ENCODE assay signal across 7 cellular contexts in the genomic region with DNA sequence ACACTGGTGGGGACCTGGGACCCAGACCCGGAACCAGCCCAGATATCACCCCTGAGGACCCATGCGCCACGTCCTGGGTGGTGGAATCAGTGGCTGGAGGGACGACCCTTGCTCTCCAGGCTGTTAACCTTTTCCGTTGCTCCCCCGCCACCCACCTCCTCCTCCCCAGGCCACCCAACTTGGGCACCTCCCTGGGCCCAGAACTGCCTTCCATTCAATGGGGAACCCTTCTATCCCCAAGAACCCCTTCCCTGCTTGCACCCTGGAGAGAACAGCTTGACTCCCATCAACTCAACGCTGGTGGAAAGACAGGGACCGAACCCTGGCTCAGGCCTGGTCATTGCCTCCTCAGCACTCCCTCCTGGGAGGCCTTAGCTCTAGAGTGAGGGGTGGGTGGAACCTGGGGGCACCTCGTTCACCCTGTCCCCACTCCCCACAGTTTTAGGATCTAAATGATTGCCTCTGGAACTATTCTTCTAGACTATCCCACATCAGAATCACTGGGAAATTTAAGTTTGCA. TPM values are rescaled to one million over a fixed set of nuclear protein-coding genes. Genes with fewer than 3 reads are reported as not detected.
A peak's percentile ranks its signal among the peaks of the same experiment; 100 is the strongest.
DNase-seq lines count a peak whose midpoint lies in the region; ATAC-seq and TF ChIP-seq lines count a peak whose summit lies in the region.

No MANE protein-coding gene starts in this region.

- peaks cover 75% of the 10 kb centered on the region for H3K4me1 Mint-ChIP-seq in activated CD4-positive, alpha-beta memory T cell treated with anti-CD3 and anti-CD28 coated beads, Interleukin-2, amount 10 ng/mL, durations not matched to agents 7 days and 5 days
- H3K4me1 Mint-ChIP-seq in stimulated activated naive B cell treated with anti-CD40 and anti-IgM and Interleukin-4, amounts not matched to agents 10 μg/mL and 1 μg/mL and 100 μg/mL, for 72 hours = peaks cover 15 to 23% of the 10 kb centered on the region in 2 donors

- H3K9me3 ChIP-seq in HEK293 (ENCODE audit: control insufficient read depth, insufficient read depth, low read depth, low read length) = no peaks in the 10 kb centered on the region
- no peaks in the 10 kb centered on the region for H3K9me3 ChIP-seq in iPS-15b (ENCODE audit: control insufficient read depth, insufficient read depth, low read length)

- CTCF ChIA-PET in HEK293 (lab: Yijun Ruan, JAX) = interaction anchor here (0.6 to 5.3 kb wide), 26 partner anchors 10 to 275 kb away, joined by 3 to 54 read pairs (median 4); partner anchors contain the start of genes OR1F1, ZNF205 and ZSCAN10
- CTCF ChIA-PET in activated CD4-positive, alpha-beta memory T cell treated with anti-CD3 and anti-CD28 coated beads, Interleukin-2, amount 10 ng/mL, durations not matched to agents 7 days and 5 days (lab: Charles Lee) = interaction anchor here (0.6 to 6.3 kb wide), 17 partner anchors 12 to 139 kb away, joined by 3 to 177 read pairs (median 7); partner anchors contain the start of gene ZNF213

- peak overlapping the region; percentile 56; the same call in 1 of the 2 replicates for H3K27ac ChIP-seq in HEK293 (ENCODE audit: extremely low read depth, low read depth, low read length)

- peak overlapping the region; percentile 86 for H3K27ac Mint-ChIP-seq in activated CD4-positive, alpha-beta memory T cell treated with anti-CD3 and anti-CD28 coated beads, Interleukin-2, amount 10 ng/mL, durations not matched to agents 7 days and 5 days
- H3K27ac Mint-ChIP-seq in stimulated activated naive B cell treated with anti-CD40 and anti-IgM and Interleukin-4, amounts not matched to agents 10 μg/mL and 1 μg/mL and 100 μg/mL, for 72 hours = peak overlapping the region; percentile 90

- DNase-seq in activated CD4-positive, alpha-beta memory T cell treated with anti-CD3 and anti-CD28 coated beads, Interleukin-2, amount 10 ng/mL, durations not matched to agents 7 days and 5 days = no peak
- no peak for DNase-seq in stimulated activated naive B cell treated with anti-CD40 and anti-IgM and Interleukin-4, amounts not matched to agents 10 μg/mL and 1 μg/mL and 100 μg/mL, for 72 hours
- DNase-seq in hippocampal formation (lab: John Stamatoyannopoulos, UW) (no peak), DMS53 (lab: John Stamatoyannopoulos, UW) (no peak)

- no peaks in the 10 kb centered on the region for H3K27me3 Mint-ChIP-seq in activated CD4-positive, alpha-beta memory T cell treated with anti-CD3 and anti-CD28 coated beads, Interleukin-2, amount 10 ng/mL, durations not matched to agents 7 days and 5 days
- no peaks in the 10 kb centered on the region for H3K27me3 Mint-ChIP-seq in stimulated activated naive B cell treated with anti-CD40 and anti-IgM and Interleukin-4, amounts not matched to agents 10 μg/mL and 1 μg/mL and 100 μg/mL, for 72 hours

- ATAC-seq in stimulated activated naive B cell treated with anti-CD40 and anti-IgM and Interleukin-4, amounts not matched to agents 10 μg/mL and 1 μg/mL and 100 μg/mL, for 72 hours (replicated peaks) = no peak
- no peak for ATAC-seq in HG02610 (IDR thresholded peaks at IDR 0.05; ENCODE audit: unreplicated experiment)

- H3K36me3 ChIP-seq in HEK293 (ENCODE audit: control insufficient read depth in 2 of 2, insufficient read depth in 1 of 2, low read length in 2 of 2) = peaks cover 0 to 13% of the 10 kb centered on the region in 2 experiments; a peak in 2 of 3 replicates
- no peaks in the 10 kb centered on the region for H3K36me3 ChIP-seq in iPS-15b (ENCODE audit: control insufficient read depth, insufficient read depth, low read length)

- peak overlapping the region; percentile 33 for H3K4me3 ChIP-seq in HEK293 (ENCODE audit: low read depth, low read length)
- peak overlapping the region; percentile 58 for H3K4me3 ChIP-seq in iPS-15b (ENCODE audit: low read depth, low read length)

- no peaks in the 10 kb centered on the region for H3K9me3 Mint-ChIP-seq in activated CD4-positive, alpha-beta memory T cell treated with anti-CD3 and anti-CD28 coated beads, Interleukin-2, amount 10 ng/mL, durations not matched to agents 7 days and 5 days
- H3K9me3 Mint-ChIP-seq in stimulated activated naive B cell treated with anti-CD40 and anti-IgM and Interleukin-4, amounts not matched to agents 10 μg/mL and 1 μg/mL and 100 μg/mL, for 72 hours = no peaks in the 10 kb centered on the region

- H3K36me3 Mint-ChIP-seq in activated CD4-positive, alpha-beta memory T cell treated with anti-CD3 and anti-CD28 coated beads, Interleukin-2, amount 10 ng/mL, durations not matched to agents 7 days and 5 days (ENCODE audit: low read depth) = peaks cover 58% of the 10 kb centered on the region
- H3K36me3 Mint-ChIP-seq in stimulated activated naive B cell treated with anti-CD40 and anti-IgM and Interleukin-4, amounts not matched to agents 10 μg/mL and 1 μg/mL and 100 μg/mL, for 72 hours = peaks cover 2 to 13% of the 10 kb centered on the region in 2 donors

- TF ChIP-seq CTCF in HEK293 (tag by site-specific recombination; IDR thresholded peaks at IDR 0.05) = no peak

- peaks cover 3% of the 10 kb centered on the region for H3K4me1 ChIP-seq in HEK293 (ENCODE audit: control insufficient read depth, insufficient read depth, low read length)
- no peaks in the 10 kb centered on the region for H3K4me1 ChIP-seq in iPS-15b (ENCODE audit: control insufficient read depth, insufficient read depth, low read length)

- peaks cover 12% of the 10 kb centered on the region for H3K27me3 ChIP-seq in iPS-15b (ENCODE audit: control insufficient read depth, insufficient read depth, low read length)

- POLR2A ChIA-PET in HEK293 (lab: Yijun Ruan, JAX) = interaction anchor here (1.1 to 1.9 kb wide), 8 partner anchors 10 to 72 kb away, joined by 3 to 17 read pairs (median 4); partner anchors contain the start of gene ZSCAN10
- POLR2A ChIA-PET in activated CD4-positive, alpha-beta memory T cell treated with anti-CD3 and anti-CD28 coated beads, Interleukin-2, amount 10 ng/mL, durations not matched to agents 7 days and 5 days (lab: Charles Lee) = interaction anchor here (0.7 to 6.1 kb wide), 10 partner anchors 10 to 75 kb away, joined by 3 to 96 read pairs (median 13); partner anchors contain the start of genes ZNF213 and ZSCAN10

- peak overlapping the region; percentile 79 for H3K4me3 Mint-ChIP-seq in activated CD4-positive, alpha-beta memory T cell treated with anti-CD3 and anti-CD28 coated beads, Interleukin-2, amount 10 ng/mL, durations not matched to agents 7 days and 5 days
- peak overlapping the region; percentile 87 to 97 for H3K4me3 Mint-ChIP-seq in stimulated activated naive B cell treated with anti-CD40 and anti-IgM and Interleukin-4, amounts not matched to agents 10 μg/mL and 1 μg/mL and 100 μg/mL, for 72 hours

- H3K9ac ChIP-seq in iPS-15b (ENCODE audit: low read depth, low read length) = peak overlapping the region; percentile 73

TF ChIP-seq in HEK293, 187 proteins besides CTCF, POLR2A, EP300 and RAD21:
- TF ChIP-seq ZNF341 (tag by site-specific recombination; IDR thresholded peaks at IDR 0.05; ENCODE audit: low read depth) = 0 out of 2 replicates have a peak, but pooled peaks have one; percentile 5
- no peak for TF ChIP-seq ZNF24 (tag by site-specific recombination; IDR thresholded peaks at IDR 0.05)
- TF ChIP-seq ZBTB20 (tag by site-specific recombination; IDR thresholded peaks at IDR 0.05) = peak; percentile 16; the same call in 1 of the 2 replicates
- TF ChIP-seq ZNF747 (tag by site-specific recombination; IDR thresholded peaks at IDR 0.05) = no peak
- 0 out of 2 replicates have a peak, but pooled peaks have one; percentile 19 for TF ChIP-seq EGR2 (tag by site-specific recombination; IDR thresholded peaks at IDR 0.05; ENCODE audit: low read depth)
- TF ChIP-seq FEZF1 (tag by site-specific recombination; IDR thresholded peaks at IDR 0.05) = no peak
- TF ChIP-seq GLI4 (tag by site-specific recombination; IDR thresholded peaks at IDR 0.05) = 0 out of 2 replicates have a peak, but pooled peaks have one; percentile 26
- 0 out of 2 replicates have a peak, but pooled peaks have one; percentile 5 for TF ChIP-seq ZFHX2 (tag by site-specific recombination; conservative IDR thresholded peaks at IDR 0.05)
- peak; percentile 44 for TF ChIP-seq ZIC2 (tag by site-specific recombination; IDR thresholded peaks at IDR 0.05)

RNA-seq across cellular contexts. Expression of gene IL32, which starts 5.7 kb away (rescaled TPM):
- 1,000 to 10,000 TPM; 4,131 to 4,213 TPM for total RNA-seq in activated CD4-positive, alpha-beta memory T cell treated with anti-CD3 and anti-CD28 coated beads, Interleukin-2, amount 10 ng/mL, durations not matched to agents 7 days and 5 days

RNA-seq across cellular contexts. Expression of gene MMP25, which starts 13.4 kb away (rescaled TPM):
- total RNA-seq in activated CD4-positive, alpha-beta memory T cell treated with anti-CD3 and anti-CD28 coated beads, Interleukin-2, amount 10 ng/mL, durations not matched to agents 7 days and 5 days = 100 to 1,000 TPM; 112 to 117 TPM

RNA-seq across cellular contexts. Expression of gene BICDL2, which starts 23.0 kb away (rescaled TPM):
- total RNA-seq in activated CD4-positive, alpha-beta memory T cell treated with anti-CD3 and anti-CD28 coated beads, Interleukin-2, amount 10 ng/mL, durations not matched to agents 7 days and 5 days = 1 to 10 TPM; 1.4 to 1.9 TPM

RNA-seq across cellular contexts. Expression of gene THOC6, which starts 35.9 kb away (rescaled TPM):
- total RNA-seq in activated CD4-positive, alpha-beta memory T cell treated with anti-CD3 and anti-CD28 coated beads, Interleukin-2, amount 10 ng/mL, durations not matched to agents 7 days and 5 days = 10 to 100 TPM; 42.4 TPM

RNA-seq across cellular contexts. Expression of gene HCFC1R1, which starts 36.0 kb away (rescaled TPM):
- total RNA-seq in activated CD4-positive, alpha-beta memory T cell treated with anti-CD3 and anti-CD28 coated beads, Interleukin-2, amount 10 ng/mL, durations not matched to agents 7 days and 5 days = 10 to 100 TPM; 37.0 to 43.3 TPM
